In the genomic region with DNA sequence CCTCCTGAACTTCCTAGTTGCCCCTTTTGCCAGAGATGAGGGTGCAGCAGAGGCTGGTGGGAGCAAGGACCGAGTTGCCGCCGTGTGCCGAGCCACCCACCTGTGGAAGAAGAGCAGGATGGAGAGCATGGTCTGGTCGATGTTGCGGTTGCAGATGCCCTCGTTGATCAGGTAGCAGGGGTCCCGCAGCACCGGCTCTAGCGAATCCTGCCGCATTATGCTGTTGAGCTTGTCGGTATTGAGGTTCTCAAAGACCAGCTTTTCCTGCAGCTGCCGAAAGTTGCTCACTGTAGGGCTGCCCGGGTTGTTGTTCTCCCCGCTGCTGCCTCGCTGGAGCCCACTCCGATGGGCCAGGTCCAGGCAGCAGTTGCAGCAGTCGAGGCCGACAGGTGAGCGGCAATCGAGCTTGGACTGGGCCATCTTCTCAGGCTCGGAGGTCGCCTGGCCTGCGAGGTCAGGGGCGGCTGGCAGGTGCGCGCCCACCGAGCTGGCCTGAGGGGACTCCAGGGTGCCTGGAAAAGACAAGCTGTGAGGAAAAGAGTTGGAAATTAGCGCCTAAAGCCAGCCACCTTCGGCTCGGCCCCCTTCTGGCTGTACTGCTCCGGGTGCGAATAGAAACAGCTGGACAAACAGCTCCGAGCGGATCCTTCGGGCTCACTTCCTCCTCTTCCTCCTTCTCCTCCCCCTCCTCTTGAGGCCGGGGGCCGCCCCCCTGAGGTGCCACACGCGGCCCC, we compare ENCODE assay signal across 1 cellular context.
TF ChIP-seq lines count a peak whose summit lies in the region.

No MANE protein-coding gene starts in this region.

TF ChIP-seq in HepG2, 621 proteins besides CTCF, POLR2A, EP300 and RAD21:
- TF ChIP-seq, protein P1, sequence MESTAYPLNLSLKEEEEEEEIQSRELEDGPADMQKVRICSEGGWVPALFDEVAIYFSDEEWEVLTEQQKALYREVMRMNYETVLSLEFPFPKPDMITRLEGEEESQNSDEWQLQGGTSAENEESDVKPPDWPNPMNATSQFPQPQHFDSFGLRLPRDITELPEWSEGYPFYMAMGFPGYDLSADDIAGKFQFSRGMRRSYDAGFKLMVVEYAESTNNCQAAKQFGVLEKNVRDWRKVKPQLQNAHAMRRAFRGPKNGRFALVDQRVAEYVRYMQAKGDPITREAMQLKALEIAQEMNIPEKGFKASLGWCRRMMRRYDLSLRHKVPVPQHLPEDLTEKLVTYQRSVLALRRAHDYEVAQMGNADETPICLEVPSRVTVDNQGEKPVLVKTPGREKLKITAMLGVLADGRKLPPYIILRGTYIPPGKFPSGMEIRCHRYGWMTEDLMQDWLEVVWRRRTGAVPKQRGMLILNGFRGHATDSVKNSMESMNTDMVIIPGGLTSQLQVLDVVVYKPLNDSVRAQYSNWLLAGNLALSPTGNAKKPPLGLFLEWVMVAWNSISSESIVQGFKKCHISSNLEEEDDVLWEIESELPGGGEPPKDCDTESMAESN (CRISPR knock-in tag; conservative IDR thresholded peaks at IDR 0.05): no peak
- TF ChIP-seq NCOA5 (CRISPR knock-in tag; IDR thresholded peaks at IDR 0.05): no peak
- TF ChIP-seq, protein P2, sequence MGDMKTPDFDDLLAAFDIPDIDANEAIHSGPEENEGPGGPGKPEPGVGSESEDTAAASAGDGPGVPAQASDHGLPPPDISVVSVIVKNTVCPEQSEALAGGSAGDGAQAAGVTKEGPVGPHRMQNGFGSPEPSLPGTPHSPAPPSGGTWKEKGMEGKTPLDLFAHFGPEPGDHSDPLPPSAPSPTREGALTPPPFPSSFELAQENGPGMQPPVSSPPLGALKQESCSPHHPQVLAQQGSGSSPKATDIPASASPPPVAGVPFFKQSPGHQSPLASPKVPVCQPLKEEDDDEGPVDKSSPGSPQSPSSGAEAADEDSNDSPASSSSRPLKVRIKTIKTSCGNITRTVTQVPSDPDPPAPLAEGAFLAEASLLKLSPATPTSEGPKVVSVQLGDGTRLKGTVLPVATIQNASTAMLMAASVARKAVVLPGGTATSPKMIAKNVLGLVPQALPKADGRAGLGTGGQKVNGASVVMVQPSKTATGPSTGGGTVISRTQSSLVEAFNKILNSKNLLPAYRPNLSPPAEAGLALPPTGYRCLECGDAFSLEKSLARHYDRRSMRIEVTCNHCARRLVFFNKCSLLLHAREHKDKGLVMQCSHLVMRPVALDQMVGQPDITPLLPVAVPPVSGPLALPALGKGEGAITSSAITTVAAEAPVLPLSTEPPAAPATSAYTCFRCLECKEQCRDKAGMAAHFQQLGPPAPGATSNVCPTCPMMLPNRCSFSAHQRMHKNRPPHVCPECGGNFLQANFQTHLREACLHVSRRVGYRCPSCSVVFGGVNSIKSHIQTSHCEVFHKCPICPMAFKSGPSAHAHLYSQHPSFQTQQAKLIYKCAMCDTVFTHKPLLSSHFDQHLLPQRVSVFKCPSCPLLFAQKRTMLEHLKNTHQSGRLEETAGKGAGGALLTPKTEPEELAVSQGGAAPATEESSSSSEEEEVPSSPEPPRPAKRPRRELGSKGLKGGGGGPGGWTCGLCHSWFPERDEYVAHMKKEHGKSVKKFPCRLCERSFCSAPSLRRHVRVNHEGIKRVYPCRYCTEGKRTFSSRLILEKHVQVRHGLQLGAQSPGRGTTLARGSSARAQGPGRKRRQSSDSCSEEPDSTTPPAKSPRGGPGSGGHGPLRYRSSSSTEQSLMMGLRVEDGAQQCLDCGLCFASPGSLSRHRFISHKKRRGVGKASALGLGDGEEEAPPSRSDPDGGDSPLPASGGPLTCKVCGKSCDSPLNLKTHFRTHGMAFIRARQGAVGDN (CRISPR knock-in tag; IDR thresholded peaks at IDR 0.05): peak; percentile 11; the same call in 1 of the 2 replicates
